1 cellular context compared by ENCODE assay signal in the genomic region with DNA sequence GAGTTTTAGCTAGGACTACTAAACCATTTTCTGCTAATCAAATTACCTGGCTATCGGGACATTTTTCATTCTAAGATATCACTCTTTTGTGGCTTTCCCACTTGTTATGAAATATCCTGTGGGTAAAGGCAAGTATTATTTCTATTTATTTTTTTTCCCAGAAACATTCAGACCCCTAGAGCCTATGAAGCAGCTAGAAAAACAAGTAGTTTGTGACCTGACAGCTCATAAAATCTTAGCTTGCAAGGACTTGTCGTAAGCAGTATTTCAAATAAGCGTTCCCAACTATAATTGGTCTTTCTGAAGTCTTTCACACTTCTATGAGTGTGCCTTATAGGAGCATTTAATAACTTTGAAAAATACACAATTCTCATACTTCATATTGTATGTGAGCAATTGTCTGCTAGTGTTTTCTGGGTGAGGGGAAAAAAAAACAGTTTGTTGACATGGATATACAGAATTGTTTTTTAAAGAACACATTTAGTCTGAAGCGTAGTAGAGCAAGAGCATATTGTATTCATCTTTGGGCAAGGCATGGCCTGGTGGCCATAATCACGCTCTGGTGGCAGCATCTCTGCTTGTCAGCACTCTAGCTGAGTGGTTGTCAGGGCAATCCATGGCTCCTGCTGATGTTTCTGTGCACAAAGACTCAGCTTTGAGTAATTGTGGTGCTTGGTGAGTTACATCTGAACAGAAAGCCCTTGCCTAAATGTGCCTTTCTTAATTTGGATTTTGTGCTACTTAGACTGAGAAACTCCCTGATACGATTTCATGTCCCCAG.
TF ChIP-seq lines count a peak whose summit lies in the region.

No MANE protein-coding gene starts in this region.

TF ChIP-seq in HepG2, 621 proteins besides CTCF, POLR2A, EP300 and RAD21:
- TF ChIP-seq TSC22D2 (CRISPR knock-in tag; IDR thresholded peaks at IDR 0.05; ENCODE audit: borderline replicate concordance) (no peak), TMF1 (CRISPR knock-in tag; IDR thresholded peaks at IDR 0.05; ENCODE audit: low read depth) (no peak), ZMAT3 (CRISPR knock-in tag; conservative IDR thresholded peaks at IDR 0.05) (no peak), MED8 (CRISPR knock-in tag; IDR thresholded peaks at IDR 0.05; ENCODE audit: insufficient replicate concordance) (no peak), MTF1 (CRISPR knock-in tag; IDR thresholded peaks at IDR 0.05) (no peak), U2AF2 (IDR thresholded peaks at IDR 0.05; ENCODE audit: low read depth, low read length) (no peak)
- TF ChIP-seq, protein P1, sequence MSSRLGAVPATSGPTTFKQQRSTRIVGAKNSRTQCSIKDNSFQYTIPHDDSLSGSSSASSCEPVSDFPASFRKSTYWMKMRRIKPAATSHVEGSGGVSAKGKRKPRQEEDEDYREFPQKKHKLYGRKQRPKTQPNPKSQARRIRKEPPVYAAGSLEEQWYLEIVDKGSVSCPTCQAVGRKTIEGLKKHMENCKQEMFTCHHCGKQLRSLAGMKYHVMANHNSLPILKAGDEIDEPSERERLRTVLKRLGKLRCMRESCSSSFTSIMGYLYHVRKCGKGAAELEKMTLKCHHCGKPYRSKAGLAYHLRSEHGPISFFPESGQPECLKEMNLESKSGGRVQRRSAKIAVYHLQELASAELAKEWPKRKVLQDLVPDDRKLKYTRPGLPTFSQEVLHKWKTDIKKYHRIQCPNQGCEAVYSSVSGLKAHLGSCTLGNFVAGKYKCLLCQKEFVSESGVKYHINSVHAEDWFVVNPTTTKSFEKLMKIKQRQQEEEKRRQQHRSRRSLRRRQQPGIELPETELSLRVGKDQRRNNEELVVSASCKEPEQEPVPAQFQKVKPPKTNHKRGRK (CRISPR knock-in tag; IDR thresholded peaks at IDR 0.05) = no peak
